Comparison of ENCODE assay signal across 8 cellular contexts in the genomic region with DNA sequence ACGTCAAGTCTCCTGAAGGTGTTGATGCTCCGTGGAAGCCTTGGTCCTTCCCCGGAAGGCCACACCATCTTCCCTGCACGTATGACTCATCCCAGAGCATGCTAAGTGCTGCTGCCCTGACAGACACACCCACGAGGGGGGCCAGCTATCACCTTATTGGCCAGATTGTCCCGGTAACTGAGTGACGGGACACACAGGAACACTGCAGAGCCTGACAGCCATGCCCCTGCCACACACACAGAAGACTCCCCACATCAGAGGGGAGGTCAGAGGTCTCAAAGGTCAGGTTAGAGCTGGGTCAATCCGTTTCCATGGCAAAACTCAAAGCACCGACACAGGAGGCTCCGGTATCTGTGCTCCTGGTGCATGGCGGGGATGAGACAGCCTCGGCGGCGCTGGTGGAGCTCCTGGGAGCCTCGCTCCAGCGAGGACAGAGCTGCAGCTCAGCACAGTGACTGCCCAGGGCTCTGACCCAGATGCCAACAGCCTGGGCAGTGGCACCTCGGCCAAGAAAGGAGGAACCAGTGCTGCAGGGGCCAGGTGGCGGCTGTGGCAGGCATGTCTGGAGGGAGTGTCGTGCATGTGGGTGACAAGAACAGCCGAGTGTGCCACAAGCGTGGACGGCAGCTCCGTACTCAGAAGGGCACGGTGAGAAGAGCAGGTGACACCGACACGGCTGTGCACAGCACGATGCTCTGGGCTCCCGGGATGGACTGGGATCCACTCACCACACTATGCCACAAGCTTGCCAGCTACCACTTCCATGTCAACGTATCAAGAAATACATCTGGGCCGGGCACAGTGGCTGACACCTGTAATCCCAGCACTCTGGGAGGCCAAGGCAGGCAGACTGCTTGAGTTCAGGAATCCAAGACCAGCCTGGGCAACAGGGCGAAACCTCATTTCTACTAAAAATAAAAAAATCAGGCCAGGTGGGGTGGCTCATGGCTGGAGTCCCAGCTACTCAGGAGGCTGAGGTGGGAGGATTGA. TPM values are rescaled to one million over a fixed set of nuclear protein-coding genes. Genes with fewer than 3 reads are reported as not detected.
DNase-seq lines count a peak whose midpoint lies in the region; ATAC-seq and TF ChIP-seq lines count a peak whose summit lies in the region.

No MANE protein-coding gene starts in this region.

- H3K4me3 ChIP-seq in adrenal gland (no peak overlapping the region), iPS-15b (ENCODE audit: low read depth, low read length) (no peak overlapping the region), transverse colon (no peak overlapping the region)

- no peaks in the 10 kb centered on the region for H3K9me3 Mint-ChIP-seq in activated T-cell treated with anti-CD3 and anti-CD28 coated beads, Interleukin-2, amount 50 U/mL, for 24 hours

- H3K27me3 ChIP-seq in adrenal gland = no peaks in the 10 kb centered on the region
- H3K27me3 ChIP-seq in iPS-15b (ENCODE audit: control insufficient read depth, insufficient read depth, low read length) = no peaks in the 10 kb centered on the region
- H3K27me3 ChIP-seq in transverse colon = no peaks in the 10 kb centered on the region

- TF ChIP-seq EP300 in transverse colon (IDR thresholded peaks at IDR 0.05; ENCODE audit: low read depth) = no peak

- H3K9me3 ChIP-seq in adrenal gland (replicated peaks in 1 of 3) (no peaks in the 10 kb centered on the region), iPS-15b (ENCODE audit: control insufficient read depth, insufficient read depth, low read length) (no peaks in the 10 kb centered on the region), transverse colon (no peaks in the 10 kb centered on the region)

- H3K36me3 Mint-ChIP-seq in activated T-cell treated with anti-CD3 and anti-CD28 coated beads, Interleukin-2, amount 50 U/mL, for 24 hours (ENCODE audit: low read depth) = peaks cover 52% of the 10 kb centered on the region

- H3K4me1 Mint-ChIP-seq in activated T-cell treated with anti-CD3 and anti-CD28 coated beads, Interleukin-2, amount 50 U/mL, for 24 hours (ENCODE audit: low read depth) = peaks cover 13% of the 10 kb centered on the region

- no peak overlapping the region for H3K4me3 Mint-ChIP-seq in activated T-cell treated with anti-CD3 and anti-CD28 coated beads, Interleukin-2, amount 50 U/mL, for 24 hours

- no peaks in the 10 kb centered on the region for H3K27me3 Mint-ChIP-seq in activated T-cell treated with anti-CD3 and anti-CD28 coated beads, Interleukin-2, amount 50 U/mL, for 24 hours

- H3K9ac ChIP-seq in iPS-15b (ENCODE audit: low read depth, low read length) = peak overlapping the region; percentile 37

- in situ Hi-C loops in transverse colon (cut with MboI; ENCODE audit: low pct_ligation_motif_present in 1 of 4, low pct_unique_long_range_greater_than_20kb in 1 of 4, low sequenced_read_pairs in 3 of 4) = no loop called here

- intact Hi-C loops in adrenal gland (cut with DNase I) = no loop called here
- intact Hi-C loops in transverse colon (cut with DNase I; ENCODE audit: low total_unique reads) = no loop called here

- TF ChIP-seq POLR2A in adrenal gland (IDR thresholded peaks at IDR 0.05) (no peak), transverse colon (IDR thresholded peaks at IDR 0.05) (no peak)

- no peak for ATAC-seq in HG03432 (IDR thresholded peaks at IDR 0.05; ENCODE audit: unreplicated experiment)
- no peak for ATAC-seq in GM18858 (IDR thresholded peaks at IDR 0.05; ENCODE audit: unreplicated experiment)

- H3K36me3 ChIP-seq in adrenal gland (replicated peaks in 1 of 2) = no peaks in the 10 kb centered on the region
- H3K36me3 ChIP-seq in iPS-15b (ENCODE audit: control insufficient read depth, insufficient read depth, low read length) = peaks cover 5% of the 10 kb centered on the region
- H3K36me3 ChIP-seq in transverse colon = no peaks in the 10 kb centered on the region

- peak overlapping the region in 4 of 5 donors; percentile 50 to 81 (median 68) for H3K27ac ChIP-seq in adrenal gland
- no peak overlapping the region for H3K27ac ChIP-seq in transverse colon

- H3K4me1 ChIP-seq in adrenal gland (replicated peaks in 1 of 2) = peaks cover 0 to 14% of the 10 kb centered on the region in 2 donors
- H3K4me1 ChIP-seq in iPS-15b (ENCODE audit: control insufficient read depth, insufficient read depth, low read length) = no peaks in the 10 kb centered on the region
- no peaks in the 10 kb centered on the region for H3K4me1 ChIP-seq in transverse colon

- no peak for TF ChIP-seq CTCF in adrenal gland (IDR thresholded peaks at IDR 0.05)
- TF ChIP-seq CTCF in transverse colon (IDR thresholded peaks at IDR 0.05) = no peak

- H3K27ac Mint-ChIP-seq in activated T-cell treated with anti-CD3 and anti-CD28 coated beads, Interleukin-2, amount 50 U/mL, for 24 hours = peak overlapping the region; percentile 61

- 34 to 75% (median 45%) methylated on average over 14 to 31 of the region's 31 CpGs for WGBS in adrenal gland, 4 donors
- 73% methylated on average over 31 of the region's 31 CpGs; no CpG with 5 or more reads in 1 of the 2 donors for WGBS in transverse colon (ENCODE audit: low coverage in 1 of 2), 2 donors

- no peak for DNase-seq in activated T-cell treated with anti-CD3 and anti-CD28 coated beads, Interleukin-2, amount 50 U/mL, for 24 hours
- DNase-seq in activated T-cell treated with anti-CD3 and anti-CD28 coated beads for 4 hours (no peak), adrenal gland (peak; percentile 82 to 94 (median 89)), stromal cell of bone marrow (ENCODE audit: low read depth) (peak; percentile 48), transverse colon (no peak)

RNA-seq across cellular contexts. Expression of gene TMEM240, which starts 14.8 kb away (rescaled TPM):
- total RNA-seq in adrenal gland = 1 to 10 TPM in 7 of 8 donors, under 1 TPM in 1; 0.95 to 7.0 (median 3.2) TPM
- polyA plus RNA-seq in adrenal gland = 10 to 100 TPM in 1 of 3 donors, 1 to 10 TPM in 1, not detected in 1; 5.5 to 12.4 TPM
- 10 to 100 TPM in 1 of 4 donors, 1 to 10 TPM in 2, not detected in 1; 3.8 to 27.3 (median 4.2) TPM for total RNA-seq in transverse colon

RNA-seq across cellular contexts. Expression of gene SSU72, which starts 19.4 kb away (rescaled TPM):
- total RNA-seq in adrenal gland (100 to 1,000 TPM in 5 of 8 donors, 10 to 100 TPM in 3; 87.7 to 219 (median 110) TPM), transverse colon (100 to 1,000 TPM in 3 of 4 donors, 10 to 100 TPM in 1; 95.0 to 162 (median 136) TPM)
- polyA plus RNA-seq in adrenal gland = 100 to 1,000 TPM in 2 of 3 donors, 10 to 100 TPM in 1; 84.2 to 132 (median 108) TPM

RNA-seq across cellular contexts. Expression of gene ATAD3A, which starts 43.3 kb away (rescaled TPM):
- total RNA-seq in adrenal gland (10 to 100 TPM; 16.9 to 46.3 (median 28.7) TPM), transverse colon (10 to 100 TPM; 14.6 to 34.4 (median 20.4) TPM)
- polyA plus RNA-seq in adrenal gland = 10 to 100 TPM in 2 of 3 donors, 1 to 10 TPM in 1; 7.8 to 40.7 (median 25.1) TPM

RNA-seq across cellular contexts. Expression of gene FNDC10, which starts 44.7 kb away (rescaled TPM):
- total RNA-seq in adrenal gland (10 to 100 TPM in 7 of 8 donors, 1 to 10 TPM in 1; 9.4 to 73.6 (median 39.0) TPM), transverse colon (1 to 10 TPM; 1.5 to 4.6 (median 3.7) TPM)
- polyA plus RNA-seq in adrenal gland = 10 to 100 TPM in 2 of 3 donors, 1 to 10 TPM in 1; 2.0 to 40.1 (median 39.7) TPM

Comparison
In these comparisons a context has a peak if more than half of its experiments do, and no peak if none do; other contexts are left out.
1. DNase-seq: peak in adrenal gland (7 of 7) and stromal cell of bone marrow (single experiment); none in activated T-cell treated with anti-CD3 and anti-CD28 coated beads, Interleukin-2, amount 50 U/mL, for 24 hours (single experiment), activated T-cell treated with anti-CD3 and anti-CD28 coated beads for 4 hours (single experiment) and transverse colon (single experiment).
2. H3K27ac ChIP-seq: peak in adrenal gland (4 of 5); none in transverse colon (0 of 4).